In genomic region chr17:8789743-8790142, GRCh38 we compare ENCODE assay signal across 15 cellular contexts. TPM values are rescaled to one million over a fixed set of nuclear protein-coding genes. Genes with fewer than 3 reads are reported as not detected.
"Had no signal": no experiment of that assay in that cellular context is flagged by ENCODE, and none has a peak within 500 bp of the region (broad histone marks: within the 10 kb centered on the region; RNA-seq: fewer than 3 reads in every experiment).

No MANE protein-coding gene starts in this region.

- H3K27me3 Mint-ChIP-seq: activated naive CD4-positive, alpha-beta T cell treated with anti-CD3 and anti-CD28 coated beads, Interleukin-2, amount 50 U/mL, for 24 hours had no signal

- DNase-seq: activated CD4-positive, alpha-beta memory T cell treated with anti-CD3 and anti-CD28 coated beads for 36 hours; activated CD4-positive, alpha-beta T cell treated with anti-CD3 and anti-CD28 coated beads for 36 hours; activated effector memory CD4-positive, alpha-beta T cell treated with anti-CD3 and anti-CD28 coated beads, Interleukin-2, amount 50 U/mL, for 16 hours; activated T-cell treated with anti-CD3 and anti-CD28 coated beads, Interleukin-2, amount 50 U/mL, for 48 hours; esophagus squamous epithelium; immature natural killer cell; naive B cell; stimulated activated CD4-positive, alpha-beta T cell treated with anti-CD3 and anti-CD28 coated beads, Interleukin-4, amount 100 ng/mL, for 1 hour; stimulated activated naive B cell treated with anti-CD40 and anti-IgM and Interleukin-4, amounts not matched to agents 10 μg/mL and 1 μg/mL and 100 μg/mL, for 72 hours had no signal

- H3K27ac Mint-ChIP-seq: activated CD4-positive, alpha-beta memory T cell treated with anti-CD3 and anti-CD28 coated beads for 36 hours; activated CD4-positive, alpha-beta T cell treated with anti-CD3 and anti-CD28 coated beads for 36 hours; activated naive CD4-positive, alpha-beta T cell treated with anti-CD3 and anti-CD28 coated beads, Interleukin-2, amount 50 U/mL, for 24 hours; immature natural killer cell; stimulated activated naive B cell treated with anti-CD40 and anti-IgM and Interleukin-4, amounts not matched to agents 10 μg/mL and 1 μg/mL and 100 μg/mL, for 72 hours had no signal

- H3K4me1 Mint-ChIP-seq: activated CD4-positive, alpha-beta T cell treated with anti-CD3 and anti-CD28 coated beads for 36 hours; activated naive CD4-positive, alpha-beta T cell treated with anti-CD3 and anti-CD28 coated beads, Interleukin-2, amount 50 U/mL, for 24 hours; immature natural killer cell had no signal

- ATAC-seq: activated CD4-positive, alpha-beta T cell treated with anti-CD3 and anti-CD28 coated beads for 36 hours; stimulated activated naive B cell treated with anti-CD40 and anti-IgM and Interleukin-4, amounts not matched to agents 10 μg/mL and 1 μg/mL and 100 μg/mL, for 72 hours had no signal

- H3K4me3 ChIP-seq: cardiac muscle cell, esophagus squamous epithelium, tibial nerve had no signal

- H3K36me3 ChIP-seq: cardiac muscle cell, esophagus squamous epithelium, tibial nerve had no signal

- H3K36me3 Mint-ChIP-seq: activated CD4-positive, alpha-beta memory T cell treated with anti-CD3 and anti-CD28 coated beads for 36 hours; activated naive CD4-positive, alpha-beta T cell treated with anti-CD3 and anti-CD28 coated beads, Interleukin-2, amount 50 U/mL, for 24 hours; naive B cell; stimulated activated naive B cell treated with anti-CD40 and anti-IgM and Interleukin-4, amounts not matched to agents 10 μg/mL and 1 μg/mL and 100 μg/mL, for 72 hours had no signal

- H3K4me3 Mint-ChIP-seq: activated CD4-positive, alpha-beta memory T cell treated with anti-CD3 and anti-CD28 coated beads for 36 hours; activated CD4-positive, alpha-beta T cell treated with anti-CD3 and anti-CD28 coated beads for 36 hours; activated naive CD4-positive, alpha-beta T cell treated with anti-CD3 and anti-CD28 coated beads, Interleukin-2, amount 50 U/mL, for 24 hours; immature natural killer cell; naive B cell; stimulated activated naive B cell treated with anti-CD40 and anti-IgM and Interleukin-4, amounts not matched to agents 10 μg/mL and 1 μg/mL and 100 μg/mL, for 72 hours had no signal

- H3K9me3 Mint-ChIP-seq: activated naive CD4-positive, alpha-beta T cell treated with anti-CD3 and anti-CD28 coated beads, Interleukin-2, amount 50 U/mL, for 24 hours had no signal

- H3K27me3 ChIP-seq: cardiac muscle cell, esophagus squamous epithelium, tibial nerve had no signal

RNA-seq across cellular contexts. Expression of gene MFSD6L, which starts 9.4 kb away (rescaled TPM):
- total RNA-seq: activated CD4-positive, alpha-beta memory T cell treated with anti-CD3 and anti-CD28 coated beads for 36 hours; cardiac muscle cell; fibroblast of villous mesenchyme; lung microvascular endothelial cell; tibial nerve had no signal
- polyA plus RNA-seq: cardiac muscle cell, immature natural killer cell had no signal

RNA-seq across cellular contexts. Expression of gene SPDYE4, which starts 31.4 kb away (rescaled TPM):
- total RNA-seq: activated CD4-positive, alpha-beta memory T cell treated with anti-CD3 and anti-CD28 coated beads for 36 hours; activated CD4-positive, alpha-beta T cell treated with anti-CD3 and anti-CD28 coated beads for 36 hours; cardiac muscle cell; esophagus squamous epithelium; fibroblast of villous mesenchyme; lung microvascular endothelial cell; subcutaneous adipose tissue; tibial nerve had no signal
- polyA plus RNA-seq: cardiac muscle cell, immature natural killer cell had no signal

RNA-seq across cellular contexts. Expression of gene CCDC42, which starts 45.1 kb away (rescaled TPM):
- total RNA-seq: cardiac muscle cell, esophagus squamous epithelium, fibroblast of villous mesenchyme, lung microvascular endothelial cell, subcutaneous adipose tissue, tibial nerve had no signal
- polyA plus RNA-seq: cardiac muscle cell, immature natural killer cell had no signal
